19 cellular contexts compared by ENCODE assay signal in the genomic region with DNA sequence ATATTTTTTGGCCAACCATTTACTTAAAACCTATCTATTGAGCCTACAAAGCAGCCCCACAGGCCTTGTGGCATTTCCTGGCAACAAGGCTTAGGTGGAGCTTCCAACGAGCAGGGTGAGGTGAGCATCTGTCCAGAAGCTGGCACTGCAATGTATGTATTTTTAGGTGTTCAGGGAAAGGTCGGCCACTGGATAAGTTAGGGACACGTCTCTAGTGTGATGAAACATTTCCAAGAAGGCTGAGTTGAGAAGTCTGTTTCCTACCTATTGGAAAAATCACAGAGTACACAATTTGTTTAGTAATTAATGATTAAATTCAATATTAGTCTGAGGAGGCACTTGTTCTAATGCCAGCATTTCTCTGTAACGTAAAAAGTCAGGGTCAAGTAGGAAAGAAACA. TPM values are rescaled to one million over a fixed set of nuclear protein-coding genes. Genes with fewer than 3 reads are reported as not detected.
"Had no signal": no experiment of that assay in that cellular context is flagged by ENCODE, and none has a peak within 500 bp of the region (broad histone marks: within the 10 kb centered on the region; RNA-seq: fewer than 3 reads in every experiment).

No MANE protein-coding gene starts in this region.

- H3K4me3 Mint-ChIP-seq: activated B cell treated with CpG ODN at 0.5 μM for 24 hours; activated CD4-positive, alpha-beta memory T cell treated with anti-CD3 and anti-CD28 coated beads for 36 hours; activated naive CD8-positive, alpha-beta T cell treated with anti-CD3 and anti-CD28 coated beads for 36 hours; nephron progenitor cell; T-helper 17 cell had no signal

- H3K36me3 ChIP-seq: cardiac muscle cell, thyroid gland had no signal

- H3K4me1 Mint-ChIP-seq: activated B cell treated with CpG ODN at 0.5 μM for 24 hours; activated naive CD8-positive, alpha-beta T cell treated with anti-CD3 and anti-CD28 coated beads for 36 hours; nephron progenitor cell; T-helper 17 cell had no signal

- H3K27me3 Mint-ChIP-seq: activated B cell treated with CpG ODN at 0.5 μM for 24 hours; activated CD4-positive, alpha-beta memory T cell treated with anti-CD3 and anti-CD28 coated beads for 36 hours had no signal

- H3K27ac ChIP-seq: cardiac muscle cell had no signal

- H3K27ac Mint-ChIP-seq: activated B cell treated with CpG ODN at 0.5 μM for 24 hours; activated CD4-positive, alpha-beta memory T cell treated with anti-CD3 and anti-CD28 coated beads for 36 hours; activated naive CD8-positive, alpha-beta T cell treated with anti-CD3 and anti-CD28 coated beads for 36 hours; nephron progenitor cell; T-helper 17 cell had no signal

- H3K27me3 ChIP-seq: cardiac muscle cell, thyroid gland had no signal

- H3K4me3 ChIP-seq: cardiac muscle cell, thyroid gland had no signal

- ATAC-seq: left colon, T-helper 17 cell had no signal

- H3K9me3 Mint-ChIP-seq: activated B cell treated with CpG ODN at 0.5 μM for 24 hours; activated CD4-positive, alpha-beta memory T cell treated with anti-CD3 and anti-CD28 coated beads for 36 hours; activated naive CD8-positive, alpha-beta T cell treated with anti-CD3 and anti-CD28 coated beads for 36 hours; nephron progenitor cell had no signal

- DNase-seq: activated B cell treated with CpG ODN at 0.5 μM for 24 hours; activated CD4-positive, alpha-beta memory T cell treated with anti-CD3 and anti-CD28 coated beads for 36 hours; activated CD4-positive, alpha-beta T cell treated with anti-CD3 and anti-CD28 coated beads for 4 hours; activated naive CD4-positive, alpha-beta T cell treated with Interleukin-2 at 50 U/mL for 16 hours; activated naive CD8-positive, alpha-beta T cell treated with anti-CD3 and anti-CD28 coated beads for 36 hours; activated T-cell treated with anti-CD3 and anti-CD28 coated beads, Interleukin-2, amount 50 U/mL, for 48 hours; amniotic stem cell; dermis blood vessel endothelial cell; effector memory CD4-positive, alpha-beta T cell; foreskin melanocyte; left colon; mammary epithelial cell; nephron progenitor cell; retina; stimulated activated CD4-positive, alpha-beta T cell treated with anti-CD3 and anti-CD28 coated beads, Interleukin-4, amount 100 ng/mL, for 24 hours; stimulated activated naive CD4-positive, alpha-beta T cell treated with Interleukin-2 at 50 U/mL for 16 hours; T-helper 17 cell; thyroid gland had no signal

- H3K36me3 Mint-ChIP-seq: activated CD4-positive, alpha-beta memory T cell treated with anti-CD3 and anti-CD28 coated beads for 36 hours; activated naive CD8-positive, alpha-beta T cell treated with anti-CD3 and anti-CD28 coated beads for 36 hours had no signal

- H3K9me3 ChIP-seq: thyroid gland had no signal

RNA-seq across cellular contexts. Expression of a gene that starts 17.8 kb away (rescaled TPM):
- total RNA-seq: activated B cell treated with CpG ODN at 0.5 μM for 24 hours; activated naive CD8-positive, alpha-beta T cell treated with anti-CD3 and anti-CD28 coated beads for 36 hours; T-helper 17 cell had no signal
- polyA plus RNA-seq: mammary epithelial cell had no signal
